In the genomic region with DNA sequence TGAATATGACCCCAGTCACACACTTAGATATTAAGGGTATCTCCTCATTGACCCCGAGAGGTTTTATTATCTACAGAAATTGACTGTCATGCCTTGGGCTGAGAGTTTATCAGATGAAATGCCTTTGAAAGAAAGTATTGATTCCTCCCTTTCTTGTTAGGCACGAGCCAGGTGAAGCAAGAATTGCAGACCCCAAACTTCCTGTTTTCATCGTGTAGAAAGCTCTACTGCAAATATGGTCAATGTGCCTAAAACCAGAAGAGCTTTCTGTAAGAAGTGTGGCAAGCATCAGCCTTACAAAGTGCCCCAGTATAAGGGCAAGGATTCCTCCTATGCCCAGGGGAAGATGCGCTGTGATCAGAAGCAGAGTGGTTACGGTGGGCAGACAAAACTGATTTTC, we compare ENCODE assay signal across 18 cellular contexts.
A peak's percentile ranks its signal among the peaks of the same experiment; 100 is the strongest.
DNase-seq lines count a peak whose midpoint lies in the region; ATAC-seq and TF ChIP-seq lines count a peak whose summit lies in the region.
"Had no signal": no experiment of that assay in that cellular context is flagged by ENCODE, and none has a peak within 500 bp of the region (broad histone marks: within the 10 kb centered on the region; RNA-seq: fewer than 3 reads in every experiment).

No MANE protein-coding gene starts in this region.

- no peak overlapping the region for H3K27ac ChIP-seq in GM23338 (ENCODE audit: low read depth)
- H3K27ac ChIP-seq: BLaER1 had no signal

- POLR2A ChIA-PET in naive thymus-derived CD8-positive, alpha-beta T cell (lab: Charles Lee): interaction anchor here (0.7 to 1.6 kb wide), 5 partner anchors 10 to 145 kb away, joined by 3 to 6 read pairs (median 4); a partner anchor contains a TSS

- no peak overlapping the region for H3K27ac Mint-ChIP-seq in GM23338
- peak overlapping the region in 9 of 10 donors; percentile 9 to 91 (median 70) for H3K27ac Mint-ChIP-seq in naive thymus-derived CD8-positive, alpha-beta T cell

- H3K4me1 Mint-ChIP-seq in GM23338: no peaks in the 10 kb centered on the region
- H3K4me1 Mint-ChIP-seq in naive thymus-derived CD8-positive, alpha-beta T cell: peaks cover 17 to 37% (median 30%) of the 10 kb centered on the region in 4 donors

- H3K4me2 ChIP-seq in GM23338: no peak overlapping the region
- H3K4me2 ChIP-seq: BLaER1 had no signal

- 0 out of 2 replicates have a peak overlapping the region, but pooled peaks have one; percentile 32 for H2AFZ ChIP-seq in GM23338

- H3K27me3 Mint-ChIP-seq in GM23338 (ENCODE audit: insufficient read depth, low read depth, poor library complexity): peaks cover 3% of the 10 kb centered on the region
- H3K27me3 Mint-ChIP-seq in naive thymus-derived CD8-positive, alpha-beta T cell: no peaks in the 10 kb centered on the region

- no peaks in the 10 kb centered on the region for H3F3A ChIP-seq in GM23338 (replicated peaks; ENCODE audit: low read depth)

- no peaks in the 10 kb centered on the region for H3K4me1 ChIP-seq in GM23338 (ENCODE audit: insufficient read depth)
- H3K4me1 ChIP-seq: BLaER1 had no signal

- no peak for TF ChIP-seq CTCF in GM23338 (conservative IDR thresholded peaks at IDR 0.05; ENCODE audit: low read depth in 2 of 2)

- ATAC-seq in GM23338: no peak
- no peak for ATAC-seq in naive thymus-derived CD8-positive, alpha-beta T cell
- no peak for ATAC-seq in left lobe of liver
- no peak for ATAC-seq in HG03521 (IDR thresholded peaks at IDR 0.05; ENCODE audit: unreplicated experiment)

- H3K36me3 ChIP-seq in GM23338 (ENCODE audit: insufficient read depth): no peaks in the 10 kb centered on the region
- H3K36me3 ChIP-seq: BLaER1 had no signal

- H3K9me3 Mint-ChIP-seq in GM23338: no peaks in the 10 kb centered on the region
- peaks cover 0 to 4% (median 0%) of the 10 kb centered on the region in 9 donors for H3K9me3 Mint-ChIP-seq in naive thymus-derived CD8-positive, alpha-beta T cell
- H3K9me3 Mint-ChIP-seq: CD8-positive, alpha-beta memory T cell had no signal

- no peaks in the 10 kb centered on the region for H3K9me2 ChIP-seq in GM23338 (ENCODE audit: insufficient read depth)

- DNase-seq in SKM-1 (lab: John Stamatoyannopoulos, UW; ENCODE audit: unreplicated experiment) (peak; percentile 3), SKM-1 treated with dmso at 0.1 percent for 144 hours (lab: John Stamatoyannopoulos, UW; ENCODE audit: unreplicated experiment) (no peak), GM23338 (ENCODE audit: low spot score) (no peak), OCI-M1 (lab: John Stamatoyannopoulos, UW) (peak; percentile 14), left lobe of liver (ENCODE audit: low spot score) (no peak), NCI-H1417 treated with DMSO at 0.1 percent for 48 hours (lab: John Stamatoyannopoulos, UW) (no peak)
- no peak for DNase-seq in naive thymus-derived CD8-positive, alpha-beta T cell
- DNase-seq: CD8-positive, alpha-beta memory T cell; DMS79; HCEC 1CT; NCI-H1417; NCI-H2029; NCI-H510A; NCI-H82; SHP77; SW 1271 had no signal

- H3K27me3 ChIP-seq in GM23338 (ENCODE audit: insufficient read depth): no peaks in the 10 kb centered on the region
- H3K27me3 ChIP-seq: BLaER1 had no signal

- no peaks in the 10 kb centered on the region for H3K79me2 ChIP-seq in GM23338 (replicated peaks; ENCODE audit: insufficient read depth)

- no peak overlapping the region for H3K4me3 ChIP-seq in GM23338
- H3K4me3 ChIP-seq: BLaER1 had no signal

- no peaks in the 10 kb centered on the region for H3K36me3 Mint-ChIP-seq in GM23338 (ENCODE audit: low read depth)
- H3K36me3 Mint-ChIP-seq in naive thymus-derived CD8-positive, alpha-beta T cell: peaks cover 0 to 3% (median 0%) of the 10 kb centered on the region in 3 donors
- H3K36me3 Mint-ChIP-seq: CD8-positive, alpha-beta memory T cell had no signal

- H3K4me3 Mint-ChIP-seq in GM23338: no peak overlapping the region
- peak overlapping the region in 8 of 10 donors; percentile 10 to 79 (median 44) for H3K4me3 Mint-ChIP-seq in naive thymus-derived CD8-positive, alpha-beta T cell
- H3K4me3 Mint-ChIP-seq: CD8-positive, alpha-beta memory T cell had no signal

- no peaks in the 10 kb centered on the region for H4K20me1 ChIP-seq in GM23338 (replicated peaks; ENCODE audit: insufficient read depth)
- H4K20me1 ChIP-seq: BLaER1 had no signal

TF ChIP-seq in GM23338, 12 proteins besides CTCF, POLR2A, EP300 and RAD21 (continues in another document):
- TF ChIP-seq, protein P1, sequence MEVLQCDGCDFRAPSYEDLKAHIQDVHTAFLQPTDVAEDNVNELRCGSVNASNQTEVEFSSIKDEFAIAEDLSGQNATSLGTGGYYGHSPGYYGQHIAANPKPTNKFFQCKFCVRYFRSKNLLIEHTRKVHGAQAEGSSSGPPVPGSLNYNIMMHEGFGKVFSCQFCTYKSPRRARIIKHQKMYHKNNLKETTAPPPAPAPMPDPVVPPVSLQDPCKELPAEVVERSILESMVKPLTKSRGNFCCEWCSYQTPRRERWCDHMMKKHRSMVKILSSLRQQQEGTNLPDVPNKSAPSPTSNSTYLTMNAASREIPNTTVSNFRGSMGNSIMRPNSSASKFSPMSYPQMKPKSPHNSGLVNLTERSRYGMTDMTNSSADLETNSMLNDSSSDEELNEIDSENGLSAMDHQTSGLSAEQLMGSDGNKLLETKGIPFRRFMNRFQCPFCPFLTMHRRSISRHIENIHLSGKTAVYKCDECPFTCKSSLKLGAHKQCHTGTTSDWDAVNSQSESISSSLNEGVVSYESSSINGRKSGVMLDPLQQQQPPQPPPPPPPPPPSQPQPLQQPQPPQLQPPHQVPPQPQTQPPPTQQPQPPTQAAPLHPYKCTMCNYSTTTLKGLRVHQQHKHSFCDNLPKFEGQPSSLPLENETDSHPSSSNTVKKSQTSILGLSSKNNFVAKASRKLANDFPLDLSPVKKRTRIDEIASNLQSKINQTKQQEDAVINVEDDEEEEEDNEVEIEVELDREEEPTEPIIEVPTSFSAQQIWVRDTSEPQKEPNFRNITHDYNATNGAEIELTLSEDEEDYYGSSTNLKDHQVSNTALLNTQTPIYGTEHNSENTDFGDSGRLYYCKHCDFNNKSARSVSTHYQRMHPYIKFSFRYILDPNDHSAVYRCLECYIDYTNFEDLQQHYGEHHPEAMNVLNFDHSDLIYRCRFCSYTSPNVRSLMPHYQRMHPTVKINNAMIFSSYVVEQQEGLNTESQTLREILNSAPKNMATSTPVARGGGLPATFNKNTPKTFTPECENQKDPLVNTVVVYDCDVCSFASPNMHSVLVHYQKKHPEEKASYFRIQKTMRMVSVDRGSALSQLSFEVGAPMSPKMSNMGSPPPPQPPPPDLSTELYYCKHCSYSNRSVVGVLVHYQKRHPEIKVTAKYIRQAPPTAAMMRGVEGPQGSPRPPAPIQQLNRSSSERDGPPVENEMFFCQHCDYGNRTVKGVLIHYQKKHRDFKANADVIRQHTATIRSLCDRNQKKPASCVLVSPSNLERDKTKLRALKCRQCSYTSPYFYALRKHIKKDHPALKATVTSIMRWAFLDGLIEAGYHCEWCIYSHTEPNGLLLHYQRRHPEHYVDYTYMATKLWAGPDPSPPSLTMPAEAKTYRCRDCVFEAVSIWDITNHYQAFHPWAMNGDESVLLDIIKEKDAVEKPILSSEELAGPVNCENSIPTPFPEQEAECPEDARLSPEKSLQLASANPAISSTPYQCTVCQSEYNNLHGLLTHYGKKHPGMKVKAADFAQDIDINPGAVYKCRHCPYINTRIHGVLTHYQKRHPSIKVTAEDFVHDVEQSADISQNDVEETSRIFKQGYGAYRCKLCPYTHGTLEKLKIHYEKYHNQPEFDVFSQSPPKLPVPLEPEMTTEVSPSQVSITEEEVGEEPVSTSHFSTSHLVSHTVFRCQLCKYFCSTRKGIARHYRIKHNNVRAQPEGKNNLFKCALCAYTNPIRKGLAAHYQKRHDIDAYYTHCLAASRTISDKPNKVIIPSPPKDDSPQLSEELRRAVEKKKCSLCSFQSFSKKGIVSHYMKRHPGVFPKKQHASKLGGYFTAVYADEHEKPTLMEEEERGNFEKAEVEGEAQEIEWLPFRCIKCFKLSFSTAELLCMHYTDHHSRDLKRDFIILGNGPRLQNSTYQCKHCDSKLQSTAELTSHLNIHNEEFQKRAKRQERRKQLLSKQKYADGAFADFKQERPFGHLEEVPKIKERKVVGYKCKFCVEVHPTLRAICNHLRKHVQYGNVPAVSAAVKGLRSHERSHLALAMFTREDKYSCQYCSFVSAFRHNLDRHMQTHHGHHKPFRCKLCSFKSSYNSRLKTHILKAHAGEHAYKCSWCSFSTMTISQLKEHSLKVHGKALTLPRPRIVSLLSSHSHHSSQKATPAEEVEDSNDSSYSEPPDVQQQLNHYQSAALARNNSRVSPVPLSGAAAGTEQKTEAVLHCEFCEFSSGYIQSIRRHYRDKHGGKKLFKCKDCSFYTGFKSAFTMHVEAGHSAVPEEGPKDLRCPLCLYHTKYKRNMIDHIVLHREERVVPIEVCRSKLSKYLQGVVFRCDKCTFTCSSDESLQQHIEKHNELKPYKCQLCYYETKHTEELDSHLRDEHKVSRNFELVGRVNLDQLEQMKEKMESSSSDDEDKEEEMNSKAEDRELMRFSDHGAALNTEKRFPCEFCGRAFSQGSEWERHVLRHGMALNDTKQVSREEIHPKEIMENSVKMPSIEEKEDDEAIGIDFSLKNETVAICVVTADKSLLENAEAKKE (CRISPR knock-in tag; IDR thresholded peaks at IDR 0.05): no peak
- TF ChIP-seq NANOG (IDR thresholded peaks at IDR 0.05; ENCODE audit: borderline replicate concordance) (no peak), POLR2AphosphoS5 (IDR thresholded peaks at IDR 0.05; ENCODE audit: low read depth) (no peak)
- TF ChIP-seq, protein P2, sequence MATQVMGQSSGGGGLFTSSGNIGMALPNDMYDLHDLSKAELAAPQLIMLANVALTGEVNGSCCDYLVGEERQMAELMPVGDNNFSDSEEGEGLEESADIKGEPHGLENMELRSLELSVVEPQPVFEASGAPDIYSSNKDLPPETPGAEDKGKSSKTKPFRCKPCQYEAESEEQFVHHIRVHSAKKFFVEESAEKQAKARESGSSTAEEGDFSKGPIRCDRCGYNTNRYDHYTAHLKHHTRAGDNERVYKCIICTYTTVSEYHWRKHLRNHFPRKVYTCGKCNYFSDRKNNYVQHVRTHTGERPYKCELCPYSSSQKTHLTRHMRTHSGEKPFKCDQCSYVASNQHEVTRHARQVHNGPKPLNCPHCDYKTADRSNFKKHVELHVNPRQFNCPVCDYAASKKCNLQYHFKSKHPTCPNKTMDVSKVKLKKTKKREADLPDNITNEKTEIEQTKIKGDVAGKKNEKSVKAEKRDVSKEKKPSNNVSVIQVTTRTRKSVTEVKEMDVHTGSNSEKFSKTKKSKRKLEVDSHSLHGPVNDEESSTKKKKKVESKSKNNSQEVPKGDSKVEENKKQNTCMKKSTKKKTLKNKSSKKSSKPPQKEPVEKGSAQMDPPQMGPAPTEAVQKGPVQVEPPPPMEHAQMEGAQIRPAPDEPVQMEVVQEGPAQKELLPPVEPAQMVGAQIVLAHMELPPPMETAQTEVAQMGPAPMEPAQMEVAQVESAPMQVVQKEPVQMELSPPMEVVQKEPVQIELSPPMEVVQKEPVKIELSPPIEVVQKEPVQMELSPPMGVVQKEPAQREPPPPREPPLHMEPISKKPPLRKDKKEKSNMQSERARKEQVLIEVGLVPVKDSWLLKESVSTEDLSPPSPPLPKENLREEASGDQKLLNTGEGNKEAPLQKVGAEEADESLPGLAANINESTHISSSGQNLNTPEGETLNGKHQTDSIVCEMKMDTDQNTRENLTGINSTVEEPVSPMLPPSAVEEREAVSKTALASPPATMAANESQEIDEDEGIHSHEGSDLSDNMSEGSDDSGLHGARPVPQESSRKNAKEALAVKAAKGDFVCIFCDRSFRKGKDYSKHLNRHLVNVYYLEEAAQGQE (IDR thresholded peaks at IDR 0.05; ENCODE audit: unreplicated experiment): no peak

Comparison
In these comparisons a context has a peak if more than half of its experiments do, and no peak if none do; other contexts are left out.
1. DNase-seq: peak in SKM-1 (single experiment) and OCI-M1 (single experiment); none in SKM-1 treated with dmso at 0.1 percent for 144 hours (single experiment), GM23338 (single experiment), naive thymus-derived CD8-positive, alpha-beta T cell (0 of 10), left lobe of liver (single experiment) and NCI-H1417 treated with DMSO at 0.1 percent for 48 hours (single experiment).